ENCODE assay signal across 20 cellular contexts in genomic region chr9:133494636-133495326, GRCh38. TPM values are rescaled to one million over a fixed set of nuclear protein-coding genes. Genes with fewer than 3 reads are reported as not detected.
DNase-seq lines count a peak whose midpoint lies in the region; ATAC-seq and TF ChIP-seq lines count a peak whose summit lies in the region.
"Had no signal": no experiment of that assay in that cellular context is flagged by ENCODE, and none has a peak within 500 bp of the region (broad histone marks: within the 10 kb centered on the region; RNA-seq: fewer than 3 reads in every experiment).

No MANE protein-coding gene starts in this region.

- no peak overlapping the region for H3K4me2 ChIP-seq in trophoblast cell (ENCODE audit: low read length)

- ATAC-seq in Right ventricle myocardium inferior, result peak; percentile 23
- ATAC-seq in left cardiac atrium, result peak; percentile 35 to 37
- ATAC-seq in lower lobe of right lung, result no peak
- no peak for ATAC-seq in HG02678 (IDR thresholded peaks at IDR 0.05; ENCODE audit: unreplicated experiment)
- no peak for ATAC-seq in GM21367 (IDR thresholded peaks at IDR 0.05; ENCODE audit: unreplicated experiment)
- ATAC-seq: CD8-positive, alpha-beta T cell; HCT116 had no signal

- H2BK5ac ChIP-seq in trophoblast cell (ENCODE audit: low read depth, low read length, poor library complexity), result no peak overlapping the region

- no peak overlapping the region for H3K14ac ChIP-seq in trophoblast cell (ENCODE audit: low read length)

- peak overlapping the region; percentile 56 for H4K91ac ChIP-seq in trophoblast cell (ENCODE audit: low read depth, low read length)

- H4K12ac ChIP-seq in trophoblast cell (ENCODE audit: low read depth, low read length), result no peak overlapping the region

- H3K9me3 ChIP-seq in right atrium auricular region (no peaks in the 10 kb centered on the region), lower lobe of right lung (no peaks in the 10 kb centered on the region), trophoblast cell (ENCODE audit: insufficient read depth, low read depth, low read length) (peaks cover 15% of the 10 kb centered on the region)

- TF ChIP-seq CTCF in right atrium auricular region (IDR thresholded peaks at IDR 0.05) (no peak), lower lobe of right lung (IDR thresholded peaks at IDR 0.05) (no peak)

- no peak overlapping the region for H3K18ac ChIP-seq in trophoblast cell (ENCODE audit: low read length)

- no peak overlapping the region for H2BK120ac ChIP-seq in trophoblast cell (ENCODE audit: insufficient read depth, low read length, poor library complexity)

- no peak overlapping the region for H3K23ac ChIP-seq in trophoblast cell (ENCODE audit: low read length)

- H3K4me1 ChIP-seq in right atrium auricular region, result peaks cover 0 to 30% of the 10 kb centered on the region in 2 donors
- peaks cover 5% of the 10 kb centered on the region for H3K4me1 ChIP-seq in lower lobe of right lung
- H3K4me1 ChIP-seq in trophoblast cell (ENCODE audit: control insufficient read depth in 1 of 2, insufficient read depth in 2 of 2, low read length in 2 of 2), result peaks cover under 1 to 10% of the 10 kb centered on the region in 2 experiments

- peak overlapping the region in 1 of 2 donors; percentile 14 for H3K27ac ChIP-seq in right atrium auricular region
- no peak overlapping the region for H3K27ac ChIP-seq in lower lobe of right lung
- no peak overlapping the region for H3K27ac ChIP-seq in trophoblast cell (ENCODE audit: low read depth, low read length)
- H3K27ac ChIP-seq: 22Rv1 had no signal

- H2AFZ ChIP-seq in trophoblast cell (ENCODE audit: insufficient read depth, low read length, poor library complexity), result no peak overlapping the region

- no peak overlapping the region for H2BK12ac ChIP-seq in trophoblast cell (ENCODE audit: low read length)

- H3K79me1 ChIP-seq in trophoblast cell (ENCODE audit: low read length), result no peaks in the 10 kb centered on the region

- intact Hi-C loops in Right ventricle myocardium inferior (cut with DNase I), result no loop called here
- intact Hi-C loops in left cardiac atrium (cut with DNase I), result no loop called here
- intact Hi-C loops in lower lobe of right lung (cut with DNase I), result no loop called here

- no CpG with 5 or more reads among the region's 24 CpGs for whole genome bisulfite sequencing in trophoblast cell (ENCODE audit: extremely low coverage, insufficient coverage, insufficient read length)

- H3K9ac ChIP-seq in trophoblast cell (ENCODE audit: low read length), result no peak overlapping the region

- no peak overlapping the region for H4K8ac ChIP-seq in trophoblast cell (ENCODE audit: low read depth, low read length)

- H3K4ac ChIP-seq in trophoblast cell (ENCODE audit: low read depth, low read length), result no peak overlapping the region

- no peaks in the 10 kb centered on the region for H3K79me2 ChIP-seq in trophoblast cell (ENCODE audit: control insufficient read depth, insufficient read depth, low read length, poor library complexity)

- H2AK5ac ChIP-seq in trophoblast cell (ENCODE audit: low read length), result no peak overlapping the region

- H3K4me3 ChIP-seq in right atrium auricular region (no peak overlapping the region), lower lobe of right lung (no peak overlapping the region), trophoblast cell (ENCODE audit: low read depth, low read length) (no peak overlapping the region)

- H3K36me3 ChIP-seq in right atrium auricular region (no peaks in the 10 kb centered on the region), lower lobe of right lung (no peaks in the 10 kb centered on the region), trophoblast cell (ENCODE audit: control insufficient read depth in 1 of 2, insufficient read depth in 2 of 2, low read length in 2 of 2) (no peaks in the 10 kb centered on the region)

- no peaks in the 10 kb centered on the region for H3K27me3 ChIP-seq in right atrium auricular region
- H3K27me3 ChIP-seq in lower lobe of right lung (ENCODE audit: low read depth), result peaks cover 11% of the 10 kb centered on the region
- no peaks in the 10 kb centered on the region for H3K27me3 ChIP-seq in trophoblast cell (ENCODE audit: insufficient read depth, low read length)

- DNase-seq in Right ventricle myocardium inferior (ENCODE audit: missing footprints), result peak; percentile 72
- no peak for DNase-seq in right atrium auricular region (ENCODE audit: low spot score)
- peak; percentile 24 for DNase-seq in left cardiac atrium
- peak; percentile 38 for DNase-seq in lower lobe of right lung
- no peak for DNase-seq in trophoblast cell
- DNase-seq in retina, result no peak
- DNase-seq: CD8-positive, alpha-beta T cell; COR-L47; DMS153; DMS79 treated with DMSO at 0.1 percent for 48 hours; EL had no signal

RNA-seq across cellular contexts. Expression of gene SLC2A6, which starts 15.9 kb away (rescaled TPM):
- total RNA-seq in Right ventricle myocardium inferior (2.7 TPM), right atrium auricular region (1 to 10 TPM; 4.3 to 5.2 TPM), left cardiac atrium (1 to 10 TPM; 4.3 to 7.4 TPM), lower lobe of right lung (10.5 TPM)
- 4.5 and 4.7 TPM in 2 replicates for polyA plus RNA-seq in trophoblast cell (2013)

RNA-seq across cellular contexts. Expression of gene MYMK, which starts 30.0 kb away (rescaled TPM):
- total RNA-seq in Right ventricle myocardium inferior (not detected), right atrium auricular region (not detected), left cardiac atrium (not detected), lower lobe of right lung (not detected)
- 0.25 and 0.27 TPM in 2 replicates for polyA plus RNA-seq in trophoblast cell (2013)
- total RNA-seq: A673; CD8-positive, alpha-beta T cell; H4; HT-29 had no signal
- polyA plus RNA-seq: BJ, CD14-positive monocyte had no signal

RNA-seq across cellular contexts. Expression of gene CACFD1, which starts 35.0 kb away (rescaled TPM):
- total RNA-seq in Right ventricle myocardium inferior (13.9 TPM), right atrium auricular region (10 to 100 TPM; 11.9 to 12.4 TPM), left cardiac atrium (10 to 100 TPM in 1 of 2 donors, 1 to 10 TPM in 1; 9.6 to 13.0 TPM), lower lobe of right lung (34.3 TPM)
- polyA plus RNA-seq in trophoblast cell (2013), result 7.8 and 8.7 TPM in 2 replicates

RNA-seq across cellular contexts. Expression of gene ADAMTSL2, which starts 39.7 kb away (rescaled TPM):
- total RNA-seq in Right ventricle myocardium inferior, result 9.5 TPM
- 10 to 100 TPM in 1 of 2 donors, 1 to 10 TPM in 1; 4.9 to 27.7 TPM for total RNA-seq in right atrium auricular region
- 10 to 100 TPM; 13.9 to 16.7 TPM for total RNA-seq in left cardiac atrium
- total RNA-seq in lower lobe of right lung, result 10.1 TPM
- 5.9 and 6.2 TPM in 2 replicates for polyA plus RNA-seq in trophoblast cell (2013)
- total RNA-seq: H4 had no signal
- polyA plus RNA-seq: BJ, CD14-positive monocyte had no signal

Comparison
In these comparisons a context has a peak if more than half of its experiments do, and no peak if none do; other contexts are left out.
1. DNase-seq: peak in Right ventricle myocardium inferior (single experiment), left cardiac atrium (single experiment) and lower lobe of right lung (single experiment); none in right atrium auricular region (single experiment), trophoblast cell (0 of 2) and retina (single experiment).
2. ATAC-seq: peak in Right ventricle myocardium inferior (single experiment) and left cardiac atrium (2 of 2); none in lower lobe of right lung (0 of 2), HG02678 (single experiment) and GM21367 (single experiment).